In genomic region chr20:62818592-62819493, GRCh38 we compare ENCODE assay signal across 9 cellular contexts. TPM values are rescaled to one million over a fixed set of nuclear protein-coding genes. Genes with fewer than 3 reads are reported as not detected.
A peak's percentile ranks its signal among the peaks of the same experiment; 100 is the strongest.
DNase-seq lines count a peak whose midpoint lies in the region; ATAC-seq lines count a peak whose summit lies in the region.
"Had no signal": no experiment of that assay in that cellular context is flagged by ENCODE, and none has a peak within 500 bp of the region (broad histone marks: within the 10 kb centered on the region; RNA-seq: fewer than 3 reads in every experiment).

No MANE protein-coding gene starts in this region.

- intact Hi-C loops in left ventricle myocardium superior (cut with micrococcal nuclease) = no loop called here

- peak overlapping the region; percentile 89 for H3K27ac ChIP-seq in angular gyrus (ENCODE audit: low read depth, low read length)
- H3K27ac ChIP-seq in temporal lobe (ENCODE audit: low read depth, low read length) = peak overlapping the region; percentile 91

- ATAC-seq in left ventricle myocardium superior (peak; percentile 63), HG02840 (IDR thresholded peaks at IDR 0.05; ENCODE audit: low FRiP score, unreplicated experiment) (no peak), HG03159 (IDR thresholded peaks at IDR 0.05; ENCODE audit: unreplicated experiment) (no peak)

- peak; percentile 82 for DNase-seq in HuH-7 (ENCODE audit: low spot score)
- DNase-seq in left ventricle myocardium superior = peak; percentile 83
- DNase-seq in stimulated activated CD4-positive, alpha-beta T cell treated with anti-CD3 and anti-CD28 coated beads, Interleukin-1b, Interleukin-23, amount 100 ng/mL, for 48 hours = no peak
- DNase-seq in DMS153 (lab: John Stamatoyannopoulos, UW) = no peak
- DNase-seq: stimulated activated CD4-positive, alpha-beta T cell treated with anti-CD3 and anti-CD28 coated beads, Interleukin-2, amount 100 ng/mL, for 48 hours had no signal

RNA-seq across cellular contexts. Expression of gene COL9A3, which starts 2.0 kb away (rescaled TPM):
- total RNA-seq in left ventricle myocardium superior (2.9 TPM), temporal lobe (22.9 TPM)

RNA-seq across cellular contexts. Expression of gene OGFR, which starts 14.2 kb away (rescaled TPM):
- total RNA-seq in left ventricle myocardium superior (21.0 TPM), temporal lobe (17.9 TPM)

RNA-seq across cellular contexts. Expression of gene MRGBP, which starts 22.6 kb away (rescaled TPM):
- total RNA-seq in left ventricle myocardium superior (11.1 TPM), temporal lobe (9.8 TPM)

RNA-seq across cellular contexts. Expression of gene TCFL5, which starts 42.8 kb away (rescaled TPM):
- total RNA-seq in left ventricle myocardium superior (6.1 TPM), temporal lobe (8.9 TPM)

Comparison
In these comparisons a context has a peak if more than half of its experiments do, and no peak if none do; other contexts are left out.
1. DNase-seq: peak in HuH-7 (single experiment) and left ventricle myocardium superior (single experiment); none in stimulated activated CD4-positive, alpha-beta T cell treated with anti-CD3 and anti-CD28 coated beads, Interleukin-1b, Interleukin-23, amount 100 ng/mL, for 48 hours (single experiment) and DMS153 (single experiment).